Comparison of ENCODE assay signal across 1 cellular context in genomic region chr1:23366146-23366545, GRCh38.
TF ChIP-seq lines count a peak whose summit lies in the region.

No MANE protein-coding gene starts in this region.

TF ChIP-seq in neural cell, 6 proteins besides CTCF, POLR2A, EP300 and RAD21:
- TF ChIP-seq MXI1 (conservative IDR thresholded peaks at IDR 0.05; ENCODE audit: poor library complexity, severe bottlenecking) (no peak), EZH2 (IDR thresholded peaks at IDR 0.05; ENCODE audit: borderline replicate concordance, insufficient read depth, low read length, poor library complexity, severe bottlenecking) (no peak), POLR2AphosphoS5 (IDR thresholded peaks at IDR 0.05) (no peak), SMC3 (conservative IDR thresholded peaks at IDR 0.05; ENCODE audit: poor library complexity) (no peak), REST (IDR thresholded peaks at IDR 0.05; ENCODE audit: borderline replicate concordance) (no peak), TAF1 (IDR thresholded peaks at IDR 0.05; ENCODE audit: low read depth) (no peak)
TF ChIP-seq in neural cell: peak in this region for 0.
